In the genomic region with DNA sequence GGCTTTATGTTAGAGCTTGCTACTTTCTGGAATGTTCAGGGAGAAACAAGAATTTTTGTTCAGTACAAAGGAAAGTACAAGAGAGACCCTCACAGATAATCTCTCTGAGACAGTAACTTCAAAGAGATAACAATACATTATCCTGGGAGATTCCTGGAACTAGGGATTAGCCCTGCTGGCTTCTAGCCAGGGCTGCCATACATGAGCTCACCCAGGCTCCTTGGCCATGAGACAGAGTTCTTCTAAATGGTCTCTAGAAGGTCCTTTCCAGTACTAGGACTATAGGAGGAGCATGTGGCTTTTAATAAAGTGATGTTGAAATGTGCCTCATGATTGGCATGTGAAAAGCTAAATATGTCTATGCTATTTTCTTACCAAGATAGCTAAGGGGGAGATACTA, we compare ENCODE assay signal across 1 cellular context.
TF ChIP-seq lines count a peak whose summit lies in the region.

No MANE protein-coding gene starts in this region.

TF ChIP-seq in HCT116, 20 proteins besides CTCF, POLR2A, EP300 and RAD21:
- TF ChIP-seq, protein P1, sequence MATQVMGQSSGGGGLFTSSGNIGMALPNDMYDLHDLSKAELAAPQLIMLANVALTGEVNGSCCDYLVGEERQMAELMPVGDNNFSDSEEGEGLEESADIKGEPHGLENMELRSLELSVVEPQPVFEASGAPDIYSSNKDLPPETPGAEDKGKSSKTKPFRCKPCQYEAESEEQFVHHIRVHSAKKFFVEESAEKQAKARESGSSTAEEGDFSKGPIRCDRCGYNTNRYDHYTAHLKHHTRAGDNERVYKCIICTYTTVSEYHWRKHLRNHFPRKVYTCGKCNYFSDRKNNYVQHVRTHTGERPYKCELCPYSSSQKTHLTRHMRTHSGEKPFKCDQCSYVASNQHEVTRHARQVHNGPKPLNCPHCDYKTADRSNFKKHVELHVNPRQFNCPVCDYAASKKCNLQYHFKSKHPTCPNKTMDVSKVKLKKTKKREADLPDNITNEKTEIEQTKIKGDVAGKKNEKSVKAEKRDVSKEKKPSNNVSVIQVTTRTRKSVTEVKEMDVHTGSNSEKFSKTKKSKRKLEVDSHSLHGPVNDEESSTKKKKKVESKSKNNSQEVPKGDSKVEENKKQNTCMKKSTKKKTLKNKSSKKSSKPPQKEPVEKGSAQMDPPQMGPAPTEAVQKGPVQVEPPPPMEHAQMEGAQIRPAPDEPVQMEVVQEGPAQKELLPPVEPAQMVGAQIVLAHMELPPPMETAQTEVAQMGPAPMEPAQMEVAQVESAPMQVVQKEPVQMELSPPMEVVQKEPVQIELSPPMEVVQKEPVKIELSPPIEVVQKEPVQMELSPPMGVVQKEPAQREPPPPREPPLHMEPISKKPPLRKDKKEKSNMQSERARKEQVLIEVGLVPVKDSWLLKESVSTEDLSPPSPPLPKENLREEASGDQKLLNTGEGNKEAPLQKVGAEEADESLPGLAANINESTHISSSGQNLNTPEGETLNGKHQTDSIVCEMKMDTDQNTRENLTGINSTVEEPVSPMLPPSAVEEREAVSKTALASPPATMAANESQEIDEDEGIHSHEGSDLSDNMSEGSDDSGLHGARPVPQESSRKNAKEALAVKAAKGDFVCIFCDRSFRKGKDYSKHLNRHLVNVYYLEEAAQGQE (IDR thresholded peaks at IDR 0.05; ENCODE audit: low read depth) = no peak
- TF ChIP-seq, protein P2, sequence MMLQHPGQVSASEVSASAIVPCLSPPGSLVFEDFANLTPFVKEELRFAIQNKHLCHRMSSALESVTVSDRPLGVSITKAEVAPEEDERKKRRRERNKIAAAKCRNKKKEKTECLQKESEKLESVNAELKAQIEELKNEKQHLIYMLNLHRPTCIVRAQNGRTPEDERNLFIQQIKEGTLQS (IDR thresholded peaks at IDR 0.05) = no peak
- no peak for TF ChIP-seq EZH2phosphoT487 (IDR thresholded peaks at IDR 0.05; ENCODE audit: borderline replicate concordance)
- no peak for TF ChIP-seq FOSL1 (IDR thresholded peaks at IDR 0.05; ENCODE audit: low read depth)
- no peak for TF ChIP-seq SRF (IDR thresholded peaks at IDR 0.05; ENCODE audit: low read depth)
- no peak for TF ChIP-seq CEBPB (IDR thresholded peaks at IDR 0.05; ENCODE audit: low read depth)
- no peak for TF ChIP-seq YY1 (IDR thresholded peaks at IDR 0.05; ENCODE audit: extremely low read depth, insufficient replicate concordance, low read depth, low read length)
- no peak for TF ChIP-seq ZNF274 (IDR thresholded peaks at IDR 0.05; ENCODE audit: low read depth, low read length)
- TF ChIP-seq SP1 (IDR thresholded peaks at IDR 0.05; ENCODE audit: low read depth) = no peak
- TF ChIP-seq EZH2 (IDR thresholded peaks at IDR 0.05) = no peak
- no peak for TF ChIP-seq JUND (IDR thresholded peaks at IDR 0.05)
- TF ChIP-seq POLR2AphosphoS5 (IDR thresholded peaks at IDR 0.05; ENCODE audit: low read depth, low read length) = no peak
- no peak for TF ChIP-seq TCF7L2 (IDR thresholded peaks at IDR 0.05; ENCODE audit: borderline replicate concordance, extremely low read depth, insufficient read depth, insufficient read length)
- TF ChIP-seq ZFX (IDR thresholded peaks at IDR 0.05) = no peak
